ENCODE assay signal across 1 cellular context in the genomic region with DNA sequence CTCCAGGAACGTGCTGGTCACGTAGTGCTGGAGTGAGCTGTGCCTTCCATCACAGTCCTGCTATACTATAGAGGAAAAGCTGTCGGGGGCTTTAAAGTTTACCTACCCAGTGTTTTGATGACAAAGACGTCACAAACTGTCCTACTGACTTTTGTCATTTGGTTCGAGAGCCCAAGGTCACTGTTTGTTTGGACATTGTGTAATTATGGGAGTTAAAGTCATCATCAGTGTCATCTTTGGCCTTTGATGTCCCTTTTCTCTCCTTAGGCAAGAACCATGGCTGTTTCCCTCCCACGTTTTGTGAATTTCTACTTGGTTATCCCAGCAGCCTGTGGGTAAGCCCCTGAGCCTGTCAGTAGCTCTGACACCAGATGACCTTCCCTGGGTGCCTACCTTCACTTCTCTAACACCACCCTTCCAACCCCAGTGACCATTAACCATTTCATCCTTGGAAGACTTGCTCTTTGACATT.
TF ChIP-seq lines count a peak whose summit lies in the region.

No MANE protein-coding gene starts in this region.

TF ChIP-seq in HepG2, 621 proteins besides CTCF, POLR2A, EP300 and RAD21 (continued from another document and continues in another):
- TF ChIP-seq, protein P1, sequence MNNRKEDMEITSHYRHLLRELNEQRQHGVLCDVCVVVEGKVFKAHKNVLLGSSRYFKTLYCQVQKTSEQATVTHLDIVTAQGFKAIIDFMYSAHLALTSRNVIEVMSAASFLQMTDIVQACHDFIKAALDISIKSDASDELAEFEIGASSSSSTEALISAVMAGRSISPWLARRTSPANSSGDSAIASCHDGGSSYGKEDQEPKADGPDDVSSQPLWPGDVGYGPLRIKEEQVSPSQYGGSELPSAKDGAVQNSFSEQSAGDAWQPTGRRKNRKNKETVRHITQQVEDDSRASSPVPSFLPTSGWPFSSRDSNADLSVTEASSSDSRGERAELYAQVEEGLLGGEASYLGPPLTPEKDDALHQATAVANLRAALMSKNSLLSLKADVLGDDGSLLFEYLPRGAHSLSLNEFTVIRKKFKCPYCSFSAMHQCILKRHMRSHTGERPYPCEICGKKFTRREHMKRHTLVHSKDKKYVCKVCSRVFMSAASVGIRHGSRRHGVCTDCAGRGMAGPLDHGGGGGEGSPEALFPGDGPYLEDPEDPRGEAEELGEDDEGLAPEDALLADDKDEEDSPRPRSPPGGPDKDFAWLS (CRISPR knock-in tag; IDR thresholded peaks at IDR 0.05; ENCODE audit: borderline replicate concordance) = no peak
- TF ChIP-seq POGZ (CRISPR knock-in tag; IDR thresholded peaks at IDR 0.05) (peak; percentile 98), CCAR2 (optimal IDR thresholded peaks at IDR 0.05; ENCODE audit: low read depth, low read length) (no peak), FOXJ3 (CRISPR knock-in tag; IDR thresholded peaks at IDR 0.05; ENCODE audit: borderline replicate concordance) (peak; percentile 98), MBD4 (IDR thresholded peaks at IDR 0.05; ENCODE audit: borderline replicate concordance, low read length) (peak; percentile 89; the same call in 1 of the 2 replicates), XBP1 (CRISPR knock-in tag; IDR thresholded peaks at IDR 0.05) (no peak), ZNF781 (CRISPR knock-in tag; IDR thresholded peaks at IDR 0.05; ENCODE audit: borderline replicate concordance, not compliant biosample characterization) (peak; percentile 79), SRSF9 (IDR thresholded peaks at IDR 0.05; ENCODE audit: borderline replicate concordance, insufficient read depth, low read depth, low read length, poor library complexity, severe bottlenecking) (no peak), SMARCC2 (IDR thresholded peaks at IDR 0.05) (no peak; the same call in 1 of the 2 replicates), ZNF883 (CRISPR knock-in tag; IDR thresholded peaks at IDR 0.05; ENCODE audit: not compliant biosample characterization) (no peak), EEA1 (CRISPR knock-in tag; IDR thresholded peaks at IDR 0.05; ENCODE audit: borderline replicate concordance) (no peak), ZNF121 (CRISPR knock-in tag; IDR thresholded peaks at IDR 0.05) (peak; percentile 68)
- TF ChIP-seq, protein P2, sequence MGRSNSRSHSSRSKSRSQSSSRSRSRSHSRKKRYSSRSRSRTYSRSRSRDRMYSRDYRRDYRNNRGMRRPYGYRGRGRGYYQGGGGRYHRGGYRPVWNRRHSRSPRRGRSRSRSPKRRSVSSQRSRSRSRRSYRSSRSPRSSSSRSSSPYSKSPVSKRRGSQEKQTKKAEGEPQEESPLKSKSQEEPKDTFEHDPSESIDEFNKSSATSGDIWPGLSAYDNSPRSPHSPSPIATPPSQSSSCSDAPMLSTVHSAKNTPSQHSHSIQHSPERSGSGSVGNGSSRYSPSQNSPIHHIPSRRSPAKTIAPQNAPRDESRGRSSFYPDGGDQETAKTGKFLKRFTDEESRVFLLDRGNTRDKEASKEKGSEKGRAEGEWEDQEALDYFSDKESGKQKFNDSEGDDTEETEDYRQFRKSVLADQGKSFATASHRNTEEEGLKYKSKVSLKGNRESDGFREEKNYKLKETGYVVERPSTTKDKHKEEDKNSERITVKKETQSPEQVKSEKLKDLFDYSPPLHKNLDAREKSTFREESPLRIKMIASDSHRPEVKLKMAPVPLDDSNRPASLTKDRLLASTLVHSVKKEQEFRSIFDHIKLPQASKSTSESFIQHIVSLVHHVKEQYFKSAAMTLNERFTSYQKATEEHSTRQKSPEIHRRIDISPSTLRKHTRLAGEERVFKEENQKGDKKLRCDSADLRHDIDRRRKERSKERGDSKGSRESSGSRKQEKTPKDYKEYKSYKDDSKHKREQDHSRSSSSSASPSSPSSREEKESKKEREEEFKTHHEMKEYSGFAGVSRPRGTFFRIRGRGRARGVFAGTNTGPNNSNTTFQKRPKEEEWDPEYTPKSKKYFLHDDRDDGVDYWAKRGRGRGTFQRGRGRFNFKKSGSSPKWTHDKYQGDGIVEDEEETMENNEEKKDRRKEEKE (IDR thresholded peaks at IDR 0.05) = no peak
- TF ChIP-seq, protein P3, sequence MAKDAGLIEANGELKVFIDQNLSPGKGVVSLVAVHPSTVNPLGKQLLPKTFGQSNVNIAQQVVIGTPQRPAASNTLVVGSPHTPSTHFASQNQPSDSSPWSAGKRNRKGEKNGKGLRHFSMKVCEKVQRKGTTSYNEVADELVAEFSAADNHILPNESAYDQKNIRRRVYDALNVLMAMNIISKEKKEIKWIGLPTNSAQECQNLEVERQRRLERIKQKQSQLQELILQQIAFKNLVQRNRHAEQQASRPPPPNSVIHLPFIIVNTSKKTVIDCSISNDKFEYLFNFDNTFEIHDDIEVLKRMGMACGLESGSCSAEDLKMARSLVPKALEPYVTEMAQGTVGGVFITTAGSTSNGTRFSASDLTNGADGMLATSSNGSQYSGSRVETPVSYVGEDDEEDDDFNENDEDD (CRISPR knock-in tag; IDR thresholded peaks at IDR 0.05; ENCODE audit: borderline replicate concordance) = no peak
- TF ChIP-seq, protein P4, sequence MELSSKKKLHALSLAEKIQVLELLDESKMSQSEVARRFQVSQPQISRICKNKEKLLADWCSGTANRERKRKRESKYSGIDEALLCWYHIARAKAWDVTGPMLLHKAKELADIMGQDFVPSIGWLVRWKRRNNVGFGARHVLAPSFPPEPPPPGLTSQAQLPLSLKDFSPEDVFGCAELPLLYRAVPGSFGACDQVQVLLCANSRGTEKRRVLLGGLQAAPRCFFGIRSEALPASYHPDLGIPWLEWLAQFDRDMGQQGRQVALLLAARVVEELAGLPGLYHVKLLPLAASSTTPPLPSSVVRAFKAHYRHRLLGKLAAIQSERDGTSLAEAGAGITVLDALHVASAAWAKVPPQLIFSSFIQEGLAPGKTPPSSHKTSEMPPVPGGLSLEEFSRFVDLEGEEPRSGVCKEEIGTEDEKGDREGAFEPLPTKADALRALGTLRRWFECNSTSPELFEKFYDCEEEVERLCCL (CRISPR knock-in tag; IDR thresholded peaks at IDR 0.05; ENCODE audit: borderline replicate concordance) = no peak
- TF ChIP-seq, protein P5, sequence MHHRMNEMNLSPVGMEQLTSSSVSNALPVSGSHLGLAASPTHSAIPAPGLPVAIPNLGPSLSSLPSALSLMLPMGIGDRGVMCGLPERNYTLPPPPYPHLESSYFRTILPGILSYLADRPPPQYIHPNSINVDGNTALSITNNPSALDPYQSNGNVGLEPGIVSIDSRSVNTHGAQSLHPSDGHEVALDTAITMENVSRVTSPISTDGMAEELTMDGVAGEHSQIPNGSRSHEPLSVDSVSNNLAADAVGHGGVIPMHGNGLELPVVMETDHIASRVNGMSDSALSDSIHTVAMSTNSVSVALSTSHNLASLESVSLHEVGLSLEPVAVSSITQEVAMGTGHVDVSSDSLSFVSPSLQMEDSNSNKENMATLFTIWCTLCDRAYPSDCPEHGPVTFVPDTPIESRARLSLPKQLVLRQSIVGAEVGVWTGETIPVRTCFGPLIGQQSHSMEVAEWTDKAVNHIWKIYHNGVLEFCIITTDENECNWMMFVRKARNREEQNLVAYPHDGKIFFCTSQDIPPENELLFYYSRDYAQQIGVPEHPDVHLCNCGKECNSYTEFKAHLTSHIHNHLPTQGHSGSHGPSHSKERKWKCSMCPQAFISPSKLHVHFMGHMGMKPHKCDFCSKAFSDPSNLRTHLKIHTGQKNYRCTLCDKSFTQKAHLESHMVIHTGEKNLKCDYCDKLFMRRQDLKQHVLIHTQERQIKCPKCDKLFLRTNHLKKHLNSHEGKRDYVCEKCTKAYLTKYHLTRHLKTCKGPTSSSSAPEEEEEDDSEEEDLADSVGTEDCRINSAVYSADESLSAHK (CRISPR knock-in tag; IDR thresholded peaks at IDR 0.05; ENCODE audit: borderline replicate concordance) = no peak
- TF ChIP-seq, protein P6, sequence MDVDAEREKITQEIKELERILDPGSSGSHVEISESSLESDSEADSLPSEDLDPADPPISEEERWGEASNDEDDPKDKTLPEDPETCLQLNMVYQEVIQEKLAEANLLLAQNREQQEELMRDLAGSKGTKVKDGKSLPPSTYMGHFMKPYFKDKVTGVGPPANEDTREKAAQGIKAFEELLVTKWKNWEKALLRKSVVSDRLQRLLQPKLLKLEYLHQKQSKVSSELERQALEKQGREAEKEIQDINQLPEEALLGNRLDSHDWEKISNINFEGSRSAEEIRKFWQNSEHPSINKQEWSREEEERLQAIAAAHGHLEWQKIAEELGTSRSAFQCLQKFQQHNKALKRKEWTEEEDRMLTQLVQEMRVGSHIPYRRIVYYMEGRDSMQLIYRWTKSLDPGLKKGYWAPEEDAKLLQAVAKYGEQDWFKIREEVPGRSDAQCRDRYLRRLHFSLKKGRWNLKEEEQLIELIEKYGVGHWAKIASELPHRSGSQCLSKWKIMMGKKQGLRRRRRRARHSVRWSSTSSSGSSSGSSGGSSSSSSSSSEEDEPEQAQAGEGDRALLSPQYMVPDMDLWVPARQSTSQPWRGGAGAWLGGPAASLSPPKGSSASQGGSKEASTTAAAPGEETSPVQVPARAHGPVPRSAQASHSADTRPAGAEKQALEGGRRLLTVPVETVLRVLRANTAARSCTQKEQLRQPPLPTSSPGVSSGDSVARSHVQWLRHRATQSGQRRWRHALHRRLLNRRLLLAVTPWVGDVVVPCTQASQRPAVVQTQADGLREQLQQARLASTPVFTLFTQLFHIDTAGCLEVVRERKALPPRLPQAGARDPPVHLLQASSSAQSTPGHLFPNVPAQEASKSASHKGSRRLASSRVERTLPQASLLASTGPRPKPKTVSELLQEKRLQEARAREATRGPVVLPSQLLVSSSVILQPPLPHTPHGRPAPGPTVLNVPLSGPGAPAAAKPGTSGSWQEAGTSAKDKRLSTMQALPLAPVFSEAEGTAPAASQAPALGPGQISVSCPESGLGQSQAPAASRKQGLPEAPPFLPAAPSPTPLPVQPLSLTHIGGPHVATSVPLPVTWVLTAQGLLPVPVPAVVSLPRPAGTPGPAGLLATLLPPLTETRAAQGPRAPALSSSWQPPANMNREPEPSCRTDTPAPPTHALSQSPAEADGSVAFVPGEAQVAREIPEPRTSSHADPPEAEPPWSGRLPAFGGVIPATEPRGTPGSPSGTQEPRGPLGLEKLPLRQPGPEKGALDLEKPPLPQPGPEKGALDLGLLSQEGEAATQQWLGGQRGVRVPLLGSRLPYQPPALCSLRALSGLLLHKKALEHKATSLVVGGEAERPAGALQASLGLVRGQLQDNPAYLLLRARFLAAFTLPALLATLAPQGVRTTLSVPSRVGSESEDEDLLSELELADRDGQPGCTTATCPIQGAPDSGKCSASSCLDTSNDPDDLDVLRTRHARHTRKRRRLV (CRISPR knock-in tag; IDR thresholded peaks at IDR 0.05) = no peak
- TF ChIP-seq, protein P7, sequence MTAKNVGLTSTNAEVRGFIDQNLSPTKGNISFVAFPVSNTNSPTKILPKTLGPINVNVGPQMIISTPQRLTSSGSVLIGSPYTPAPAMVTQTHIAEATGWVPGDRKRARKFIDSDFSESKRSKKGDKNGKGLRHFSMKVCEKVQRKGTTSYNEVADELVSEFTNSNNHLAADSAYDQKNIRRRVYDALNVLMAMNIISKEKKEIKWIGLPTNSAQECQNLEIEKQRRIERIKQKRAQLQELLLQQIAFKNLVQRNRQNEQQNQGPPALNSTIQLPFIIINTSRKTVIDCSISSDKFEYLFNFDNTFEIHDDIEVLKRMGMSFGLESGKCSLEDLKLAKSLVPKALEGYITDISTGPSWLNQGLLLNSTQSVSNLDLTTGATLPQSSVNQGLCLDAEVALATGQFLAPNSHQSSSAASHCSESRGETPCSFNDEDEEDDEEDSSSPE (CRISPR knock-in tag; IDR thresholded peaks at IDR 0.05) = no peak; the same call in 1 of the 2 replicates
- TF ChIP-seq, protein P8, sequence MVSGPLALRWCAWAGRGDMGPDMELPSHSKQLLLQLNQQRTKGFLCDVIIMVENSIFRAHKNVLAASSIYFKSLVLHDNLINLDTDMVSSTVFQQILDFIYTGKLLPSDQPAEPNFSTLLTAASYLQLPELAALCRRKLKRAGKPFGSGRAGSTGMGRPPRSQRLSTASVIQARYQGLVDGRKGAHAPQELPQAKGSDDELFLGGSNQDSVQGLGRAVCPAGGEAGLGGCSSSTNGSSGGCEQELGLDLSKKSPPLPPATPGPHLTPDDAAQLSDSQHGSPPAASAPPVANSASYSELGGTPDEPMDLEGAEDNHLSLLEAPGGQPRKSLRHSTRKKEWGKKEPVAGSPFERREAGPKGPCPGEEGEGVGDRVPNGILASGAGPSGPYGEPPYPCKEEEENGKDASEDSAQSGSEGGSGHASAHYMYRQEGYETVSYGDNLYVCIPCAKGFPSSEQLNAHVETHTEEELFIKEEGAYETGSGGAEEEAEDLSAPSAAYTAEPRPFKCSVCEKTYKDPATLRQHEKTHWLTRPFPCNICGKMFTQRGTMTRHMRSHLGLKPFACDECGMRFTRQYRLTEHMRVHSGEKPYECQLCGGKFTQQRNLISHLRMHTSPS (CRISPR knock-in tag; IDR thresholded peaks at IDR 0.05; ENCODE audit: low read depth) = peak; percentile 70; the same call in 1 of the 2 replicates
- TF ChIP-seq, protein P9, sequence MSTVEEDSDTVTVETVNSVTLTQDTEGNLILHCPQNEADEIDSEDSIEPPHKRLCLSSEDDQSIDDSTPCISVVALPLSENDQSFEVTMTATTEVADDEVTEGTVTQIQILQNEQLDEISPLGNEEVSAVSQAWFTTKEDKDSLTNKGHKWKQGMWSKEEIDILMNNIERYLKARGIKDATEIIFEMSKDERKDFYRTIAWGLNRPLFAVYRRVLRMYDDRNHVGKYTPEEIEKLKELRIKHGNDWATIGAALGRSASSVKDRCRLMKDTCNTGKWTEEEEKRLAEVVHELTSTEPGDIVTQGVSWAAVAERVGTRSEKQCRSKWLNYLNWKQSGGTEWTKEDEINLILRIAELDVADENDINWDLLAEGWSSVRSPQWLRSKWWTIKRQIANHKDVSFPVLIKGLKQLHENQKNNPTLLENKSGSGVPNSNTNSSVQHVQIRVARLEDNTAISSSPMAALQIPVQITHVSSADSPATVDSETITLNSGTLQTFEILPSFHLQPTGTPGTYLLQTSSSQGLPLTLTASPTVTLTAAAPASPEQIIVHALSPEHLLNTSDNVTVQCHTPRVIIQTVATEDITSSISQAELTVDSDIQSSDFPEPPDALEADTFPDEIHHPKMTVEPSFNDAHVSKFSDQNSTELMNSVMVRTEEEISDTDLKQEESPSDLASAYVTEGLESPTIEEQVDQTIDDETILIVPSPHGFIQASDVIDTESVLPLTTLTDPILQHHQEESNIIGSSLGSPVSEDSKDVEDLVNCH (CRISPR knock-in tag; IDR thresholded peaks at IDR 0.05) = no peak
- TF ChIP-seq, protein P10, sequence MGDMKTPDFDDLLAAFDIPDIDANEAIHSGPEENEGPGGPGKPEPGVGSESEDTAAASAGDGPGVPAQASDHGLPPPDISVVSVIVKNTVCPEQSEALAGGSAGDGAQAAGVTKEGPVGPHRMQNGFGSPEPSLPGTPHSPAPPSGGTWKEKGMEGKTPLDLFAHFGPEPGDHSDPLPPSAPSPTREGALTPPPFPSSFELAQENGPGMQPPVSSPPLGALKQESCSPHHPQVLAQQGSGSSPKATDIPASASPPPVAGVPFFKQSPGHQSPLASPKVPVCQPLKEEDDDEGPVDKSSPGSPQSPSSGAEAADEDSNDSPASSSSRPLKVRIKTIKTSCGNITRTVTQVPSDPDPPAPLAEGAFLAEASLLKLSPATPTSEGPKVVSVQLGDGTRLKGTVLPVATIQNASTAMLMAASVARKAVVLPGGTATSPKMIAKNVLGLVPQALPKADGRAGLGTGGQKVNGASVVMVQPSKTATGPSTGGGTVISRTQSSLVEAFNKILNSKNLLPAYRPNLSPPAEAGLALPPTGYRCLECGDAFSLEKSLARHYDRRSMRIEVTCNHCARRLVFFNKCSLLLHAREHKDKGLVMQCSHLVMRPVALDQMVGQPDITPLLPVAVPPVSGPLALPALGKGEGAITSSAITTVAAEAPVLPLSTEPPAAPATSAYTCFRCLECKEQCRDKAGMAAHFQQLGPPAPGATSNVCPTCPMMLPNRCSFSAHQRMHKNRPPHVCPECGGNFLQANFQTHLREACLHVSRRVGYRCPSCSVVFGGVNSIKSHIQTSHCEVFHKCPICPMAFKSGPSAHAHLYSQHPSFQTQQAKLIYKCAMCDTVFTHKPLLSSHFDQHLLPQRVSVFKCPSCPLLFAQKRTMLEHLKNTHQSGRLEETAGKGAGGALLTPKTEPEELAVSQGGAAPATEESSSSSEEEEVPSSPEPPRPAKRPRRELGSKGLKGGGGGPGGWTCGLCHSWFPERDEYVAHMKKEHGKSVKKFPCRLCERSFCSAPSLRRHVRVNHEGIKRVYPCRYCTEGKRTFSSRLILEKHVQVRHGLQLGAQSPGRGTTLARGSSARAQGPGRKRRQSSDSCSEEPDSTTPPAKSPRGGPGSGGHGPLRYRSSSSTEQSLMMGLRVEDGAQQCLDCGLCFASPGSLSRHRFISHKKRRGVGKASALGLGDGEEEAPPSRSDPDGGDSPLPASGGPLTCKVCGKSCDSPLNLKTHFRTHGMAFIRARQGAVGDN (CRISPR knock-in tag; IDR thresholded peaks at IDR 0.05) = no peak
